ENCODE assay signal across 26 cellular contexts in the genomic region with DNA sequence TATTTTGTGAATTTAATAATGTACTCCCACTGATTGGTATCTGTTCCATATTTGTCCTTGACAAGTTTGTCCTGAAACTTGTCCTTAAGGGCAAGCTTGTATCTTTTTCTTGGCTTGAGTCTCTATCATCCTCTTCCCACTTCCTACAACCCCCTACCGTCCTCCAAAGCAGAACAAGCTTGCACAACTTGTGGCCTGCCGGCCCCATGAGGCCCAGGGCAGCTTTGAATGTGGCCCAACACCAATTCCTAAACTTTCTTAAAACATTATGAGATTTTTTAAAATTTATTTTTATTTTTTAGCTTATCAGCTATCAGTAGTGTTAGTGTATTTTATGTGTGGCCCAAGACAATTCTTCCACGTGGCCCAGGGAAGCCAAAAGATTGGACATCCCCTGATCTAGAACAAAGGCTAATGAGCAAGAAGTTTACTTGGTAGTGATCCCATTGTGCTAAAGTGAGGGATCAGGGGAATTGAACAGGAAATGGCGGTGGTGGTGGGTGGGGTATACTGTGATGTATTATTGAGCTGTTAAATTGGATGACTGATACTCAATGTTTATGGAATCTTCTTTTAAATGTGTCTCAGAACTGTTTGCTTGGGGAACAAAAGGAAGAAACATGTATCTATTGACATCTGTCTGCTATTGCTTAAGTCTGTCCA.
"Had no signal": no experiment of that assay in that cellular context is flagged by ENCODE, and none has a peak within 500 bp of the region (broad histone marks: within the 10 kb centered on the region; RNA-seq: fewer than 3 reads in every experiment).

No MANE protein-coding gene starts in this region.

- H3K4me1 ChIP-seq: body of pancreas, left lung, spleen, upper lobe of left lung had no signal

- H3K4me3 ChIP-seq: body of pancreas, cardiac muscle cell, left lung, neural progenitor cell, spleen, thoracic aorta, upper lobe of left lung had no signal

- H3K36me3 ChIP-seq: cardiac muscle cell, left lung, neural progenitor cell, spleen, thoracic aorta, upper lobe of left lung had no signal

- H3K27ac ChIP-seq: body of pancreas, cardiac muscle cell, left lung, neural progenitor cell, spleen, thoracic aorta, upper lobe of left lung, VCaP had no signal

- DNase-seq: activated CD4-positive, alpha-beta T cell treated with anti-CD3 and anti-CD28 coated beads, Interleukin-2, amount 10 ng/mL, durations not matched to agents 7 days and 5 days; activated CD4-positive, CD25-positive, alpha-beta regulatory T cell treated with anti-CD3 and anti-CD28 coated beads, Interleukin-2, amount 50 U/mL, for 72 hours; activated CD8-positive, alpha-beta memory T cell treated with anti-CD3 and anti-CD28 coated beads, Interleukin-2, amount 10 ng/mL, durations not matched to agents 7 days and 5 days; activated CD8-positive, alpha-beta T cell treated with anti-CD3 and anti-CD28 coated beads for 36 hours; activated gamma-delta T cell; activated naive CD4-positive, alpha-beta T cell treated with anti-CD3 and anti-CD28 coated beads, Interleukin-2, amount 50 U/mL, for 16 hours; activated naive CD8-positive, alpha-beta T cell treated with anti-CD3 and anti-CD28 coated beads, Interleukin-2, amount 50 U/mL, for 24 hours; anterior cingulate cortex; body of pancreas; dermis blood vessel endothelial cell; effector CD8-positive, alpha-beta T cell; erythroblast; foreskin melanocyte; immature natural killer cell; kidney glomerular epithelial cell; left lung; mammary epithelial cell; naive thymus-derived CD8-positive, alpha-beta T cell; spleen; stimulated activated CD4-positive, alpha-beta T cell treated with anti-CD3 and anti-CD28 coated beads, Interleukin-4, amount 100 ng/mL, for 1 hour; stimulated activated naive CD4-positive, alpha-beta T cell; upper lobe of left lung had no signal

- ATAC-seq: activated CD8-positive, alpha-beta memory T cell treated with anti-CD3 and anti-CD28 coated beads, Interleukin-2, amount 10 ng/mL, durations not matched to agents 7 days and 5 days; activated CD8-positive, alpha-beta T cell treated with anti-CD3 and anti-CD28 coated beads for 36 hours; activated naive CD8-positive, alpha-beta T cell treated with anti-CD3 and anti-CD28 coated beads, Interleukin-2, amount 50 U/mL, for 24 hours; body of pancreas; left lung; naive thymus-derived CD8-positive, alpha-beta T cell had no signal

- H3K27me3 ChIP-seq: body of pancreas, cardiac muscle cell, left lung, neural progenitor cell, spleen, upper lobe of left lung had no signal

- H3K9me3 ChIP-seq: body of pancreas, left lung, spleen, thoracic aorta, upper lobe of left lung had no signal
